Comparison of ENCODE assay signal across 25 cellular contexts in genomic region chr17:31428512-31428911, GRCh38. TPM values are rescaled to one million over a fixed set of nuclear protein-coding genes. Genes with fewer than 3 reads are reported as not detected.
DNase-seq lines count a peak whose midpoint lies in the region; ATAC-seq, FAIRE-seq and TF ChIP-seq lines count a peak whose summit lies in the region.
"Had no signal": no experiment of that assay in that cellular context is flagged by ENCODE, and none has a peak within 500 bp of the region (broad histone marks: within the 10 kb centered on the region; RNA-seq: fewer than 3 reads in every experiment).

No MANE protein-coding gene starts in this region.

- no peak overlapping the region for H3K4me2 ChIP-seq in K562 (ENCODE audit: insufficient read depth, low read length)
- H3K4me2 ChIP-seq: GM23338 had no signal

- BruUV-seq in K562 (replicated peaks; lab: Mats Ljungman, UMichigan) = no TSS peak

- H3K4me3 ChIP-seq in HEK293 (ENCODE audit: low read depth, low read length) (no peak overlapping the region), K562 (no peak overlapping the region), kidney (ENCODE audit: low read length in 2 of 2) (no peak overlapping the region)
- H3K4me3 ChIP-seq in CD8-positive, alpha-beta memory T cell (ENCODE audit: low read length) = no peak overlapping the region
- H3K4me3 ChIP-seq: GM12878, GM23338 had no signal

- H3K36me3 ChIP-seq in HEK293 (ENCODE audit: control insufficient read depth in 2 of 2, insufficient read depth in 1 of 2, low read length in 2 of 2) (no peaks in the 10 kb centered on the region), K562 (ENCODE audit: control insufficient read depth, insufficient read depth, low read length) (no peaks in the 10 kb centered on the region), kidney (ENCODE audit: control insufficient read depth in 1 of 2, insufficient read depth in 2 of 2, low read length in 2 of 2) (no peaks in the 10 kb centered on the region)
- H3K36me3 ChIP-seq in CD8-positive, alpha-beta memory T cell (ENCODE audit: insufficient read depth, low read length) = no peaks in the 10 kb centered on the region
- H3K36me3 ChIP-seq: BE2C had no signal

- peaks cover 5% of the 10 kb centered on the region; the same call in 1 of the 2 replicates for H4K20me1 ChIP-seq in K562 (replicated peaks; ENCODE audit: control insufficient read depth, insufficient read depth, low read length)

- CTCF ChIA-PET in HEK293 (lab: Yijun Ruan, JAX) (no interaction called here), K562 (lab: Yijun Ruan, JAX; ENCODE audit: low intra/inter-chr PET ratio) (no interaction called here)
- CTCF ChIA-PET in CD8-positive, alpha-beta memory T cell (lab: Charles Lee) = no interaction called here
- CTCF ChIA-PET in activated naive CD4-positive, alpha-beta T cell treated with anti-CD3 and anti-CD28 coated beads for 36 hours (lab: Charles Lee) = interaction anchor here (0.5 kb wide), 1 partner anchor 91 kb away, joined by 3 read pairs; no protein-coding TSS in a partner anchor

- in situ Hi-C loops in K562 (cut with MboI) = no loop called here

- no peak for TF ChIP-seq EP300 in K562 (IDR thresholded peaks at IDR 0.05; ENCODE audit: low read length)

- POLR2A ChIA-PET in HEK293 (lab: Yijun Ruan, JAX) (no interaction called here), K562 (lab: Yijun Ruan, JAX) (interaction anchor here (0.6 to 0.9 kb wide), 2 partner anchors 94 to 467 kb away, joined by 3 read pairs; no protein-coding TSS in a partner anchor)
- POLR2A ChIA-PET in CD8-positive, alpha-beta memory T cell (lab: Charles Lee) = no interaction called here

- TF ChIP-seq RAD21 in K562 (CRISPR knock-in tag; conservative IDR thresholded peaks at IDR 0.05 in 1 of 2, IDR thresholded peaks at IDR 0.05 in 1 of 2) = no peak

- peaks cover 7 to 11% (median 10%) of the 10 kb centered on the region in 3 donors for H3K4me1 Mint-ChIP-seq in CD8-positive, alpha-beta memory T cell
- H3K4me1 Mint-ChIP-seq in activated naive CD4-positive, alpha-beta T cell treated with anti-CD3 and anti-CD28 coated beads for 36 hours (ENCODE audit: low read depth) = peaks cover 9% of the 10 kb centered on the region
- peaks cover 18% of the 10 kb centered on the region for H3K4me1 Mint-ChIP-seq in stimulated activated memory B cell treated with anti-CD40 and anti-IgM and Interleukin-4, amounts not matched to agents 10 μg/mL and 1 μg/mL and 100 μg/mL, for 72 hours

- whole genome bisulfite sequencing in K562 (ENCODE audit: insufficient coverage, low coverage, missing lambda C conversion rate) = 17% methylated on average over 4 of the region's 4 CpGs

- H3K9me3 ChIP-seq in HEK293 (ENCODE audit: control insufficient read depth, insufficient read depth, low read depth, low read length) = no peaks in the 10 kb centered on the region
- H3K9me3 ChIP-seq in K562 (replicated peaks; ENCODE audit: control insufficient read depth, insufficient read depth, low read depth, low read length) = no peaks in the 10 kb centered on the region
- no peaks in the 10 kb centered on the region for H3K9me3 ChIP-seq in kidney (ENCODE audit: control insufficient read depth in 1 of 2, low read length in 2 of 2)
- H3K9me3 ChIP-seq in CD8-positive, alpha-beta memory T cell (ENCODE audit: low read length) = no peaks in the 10 kb centered on the region
- H3K9me3 ChIP-seq: BE2C had no signal

- H3K9ac ChIP-seq in K562 (ENCODE audit: insufficient read depth in 1 of 2, low read depth in 2 of 2, low read length in 2 of 2) = no peak overlapping the region
- H3K9ac ChIP-seq in kidney (ENCODE audit: low read length in 2 of 2) = no peak overlapping the region

- H3K9me3 Mint-ChIP-seq in CD8-positive, alpha-beta memory T cell = peaks cover under 1 to 4% (median 2%) of the 10 kb centered on the region in 5 donors
- peaks cover 2% of the 10 kb centered on the region for H3K9me3 Mint-ChIP-seq in activated naive CD4-positive, alpha-beta T cell treated with anti-CD3 and anti-CD28 coated beads for 36 hours
- H3K9me3 Mint-ChIP-seq in stimulated activated memory B cell treated with anti-CD40 and anti-IgM and Interleukin-4, amounts not matched to agents 10 μg/mL and 1 μg/mL and 100 μg/mL, for 72 hours = peaks cover 7% of the 10 kb centered on the region
- H3K9me3 Mint-ChIP-seq: GM23338 had no signal

- intact Hi-C loops in K562 (cut with micrococcal nuclease) (no loop called here), kidney (cut with DNase I) (no loop called here)
- intact Hi-C loops in activated naive CD4-positive, alpha-beta T cell treated with anti-CD3 and anti-CD28 coated beads for 36 hours (cut with micrococcal nuclease) = no loop called here

- TF ChIP-seq CTCF in HEK293 (tag by site-specific recombination; IDR thresholded peaks at IDR 0.05) (no peak), K562 (IDR thresholded peaks at IDR 0.05 in 2 of 3, conservative IDR thresholded peaks at IDR 0.05 in 1 of 3; ENCODE audit: insufficient read depth in 2 of 3, low read depth in 1 of 3, low read length in 3 of 3) (no peak), kidney (IDR thresholded peaks at IDR 0.05; ENCODE audit: borderline replicate concordance, extremely low read depth, insufficient read depth) (no peak)

- no peak overlapping the region for H3K27ac Mint-ChIP-seq in CD8-positive, alpha-beta memory T cell
- no peak overlapping the region for H3K27ac Mint-ChIP-seq in activated naive CD4-positive, alpha-beta T cell treated with anti-CD3 and anti-CD28 coated beads for 36 hours
- H3K27ac Mint-ChIP-seq in stimulated activated memory B cell treated with anti-CD40 and anti-IgM and Interleukin-4, amounts not matched to agents 10 μg/mL and 1 μg/mL and 100 μg/mL, for 72 hours = no peak overlapping the region
- H3K27ac Mint-ChIP-seq: CD14-positive monocyte; CD4-positive, alpha-beta memory T cell; GM23338 had no signal

- peaks cover 0 to 6% (median 0%) of the 10 kb centered on the region in 3 donors for H3K36me3 Mint-ChIP-seq in CD8-positive, alpha-beta memory T cell
- H3K36me3 Mint-ChIP-seq in activated naive CD4-positive, alpha-beta T cell treated with anti-CD3 and anti-CD28 coated beads for 36 hours (ENCODE audit: low read depth) = no peaks in the 10 kb centered on the region
- H3K36me3 Mint-ChIP-seq in stimulated activated memory B cell treated with anti-CD40 and anti-IgM and Interleukin-4, amounts not matched to agents 10 μg/mL and 1 μg/mL and 100 μg/mL, for 72 hours = peaks cover 5% of the 10 kb centered on the region
- H3K36me3 Mint-ChIP-seq: CD14-positive monocyte; CD4-positive, alpha-beta memory T cell had no signal

- no peak overlapping the region for H2AFZ ChIP-seq in K562 (ENCODE audit: low read depth, low read length)
- H2AFZ ChIP-seq: GM23338 had no signal

- no peak for ATAC-seq in K562
- ATAC-seq in stimulated activated memory B cell treated with anti-CD40 and anti-IgM and Interleukin-4, amounts not matched to agents 10 μg/mL and 1 μg/mL and 100 μg/mL, for 72 hours = no peak
- ATAC-seq: GM12878, GM23338, HCT116 had no signal

- no peaks in the 10 kb centered on the region for H3K9me1 ChIP-seq in K562 (ENCODE audit: control insufficient read depth, insufficient read depth, low read length)

- H3K4me1 ChIP-seq in HEK293 (ENCODE audit: control insufficient read depth, insufficient read depth, low read length) (no peaks in the 10 kb centered on the region), K562 (replicated peaks in 1 of 2; ENCODE audit: control insufficient read depth in 2 of 2, insufficient read depth in 2 of 2, low read length in 2 of 2) (peaks cover 0 to 11% of the 10 kb centered on the region in 2 experiments; a peak in 2 of 5 replicates), kidney (ENCODE audit: control insufficient read depth in 1 of 2, insufficient read depth in 1 of 2, low read depth in 1 of 2, low read length in 2 of 2) (no peaks in the 10 kb centered on the region)
- H3K4me1 ChIP-seq in CD8-positive, alpha-beta memory T cell (ENCODE audit: insufficient read depth, low read length) = peaks cover 12% of the 10 kb centered on the region

- DNase-seq in K562 (ENCODE audit: extremely low read depth in 1 of 4, low spot score in 3 of 4) (no peak), kidney (peak; percentile 21), T-helper 2 cell (no peak)
- no peak for DNase-seq in CD8-positive, alpha-beta memory T cell
- no peak for DNase-seq in activated naive CD4-positive, alpha-beta T cell treated with anti-CD3 and anti-CD28 coated beads for 36 hours
- DNase-seq: ACHN; BE2C; CD4-positive, alpha-beta memory T cell; COR-L47; DMS 273 treated with DMSO at 0.1 percent for 48 hours; DMS53; DND-41; EL; H7; IMR-90; KBM-7 had no signal

- no peaks in the 10 kb centered on the region for H3K79me2 ChIP-seq in K562 (ENCODE audit: control insufficient read depth, insufficient read depth, low read length)

- no peak for FAIRE-seq in K562 (lab: Jason Lieb, UNC)
- FAIRE-seq in kidney (lab: Jason Lieb, UNC) = no peak
- FAIRE-seq: A204.1, GM12878, GM19239, HTR-8/SVneo had no signal

- H3K27me3 ChIP-seq in K562 (ENCODE audit: control insufficient read depth in 2 of 2, insufficient read depth in 2 of 2, low read length in 2 of 2) = peaks cover 25 to 55% of the 10 kb centered on the region in 2 experiments
- no peaks in the 10 kb centered on the region for H3K27me3 ChIP-seq in CD8-positive, alpha-beta memory T cell (ENCODE audit: insufficient read depth, low read length, poor library complexity, severe bottlenecking)
- H3K27me3 ChIP-seq: BE2C had no signal

- no peak for TF ChIP-seq POLR2A in K562 (conservative IDR thresholded peaks at IDR 0.05)

- H3K27me3 Mint-ChIP-seq in CD8-positive, alpha-beta memory T cell = peaks cover 16 to 38% of the 10 kb centered on the region in 2 donors
- no peaks in the 10 kb centered on the region for H3K27me3 Mint-ChIP-seq in activated naive CD4-positive, alpha-beta T cell treated with anti-CD3 and anti-CD28 coated beads for 36 hours (ENCODE audit: low read depth)
- H3K27me3 Mint-ChIP-seq in stimulated activated memory B cell treated with anti-CD40 and anti-IgM and Interleukin-4, amounts not matched to agents 10 μg/mL and 1 μg/mL and 100 μg/mL, for 72 hours = peaks cover 79% of the 10 kb centered on the region

- H3K4me3 Mint-ChIP-seq in CD8-positive, alpha-beta memory T cell = no peak overlapping the region
- H3K4me3 Mint-ChIP-seq in activated naive CD4-positive, alpha-beta T cell treated with anti-CD3 and anti-CD28 coated beads for 36 hours = no peak overlapping the region
- no peak overlapping the region for H3K4me3 Mint-ChIP-seq in stimulated activated memory B cell treated with anti-CD40 and anti-IgM and Interleukin-4, amounts not matched to agents 10 μg/mL and 1 μg/mL and 100 μg/mL, for 72 hours
- H3K4me3 Mint-ChIP-seq: CD14-positive monocyte; CD4-positive, alpha-beta memory T cell; GM23338 had no signal

- no peak overlapping the region for H3K27ac ChIP-seq in HEK293 (ENCODE audit: extremely low read depth, low read depth, low read length)
- no peak overlapping the region for H3K27ac ChIP-seq in K562 (ENCODE audit: extremely low read depth, low read depth, low read length)
- H3K27ac ChIP-seq in kidney (ENCODE audit: low read depth in 2 of 2, low read length in 2 of 2) = no peak overlapping the region
- H3K27ac ChIP-seq in CD8-positive, alpha-beta memory T cell (ENCODE audit: low read depth, low read length) = no peak overlapping the region

RNA-seq across cellular contexts. Expression of gene RAB11FIP4, which starts 37.0 kb away (rescaled TPM):
- 9.2 and 21.1 TPM in 2 replicates for total RNA-seq in K562 (2011; cell fraction: chromatin; rRNA removed; ENCODE audit: low replicate concordance)
- 12.4 and 14.0 TPM in 2 replicates for total RNA-seq in K562 (2011; cell fraction: nucleolus; rRNA removed)
- 9.8 and 10.8 TPM in 2 replicates for total RNA-seq in K562 (2011; cell fraction: nucleoplasm; rRNA removed)
- total RNA-seq in K562 (2014; rRNA removed) (14.2 and 16.6 TPM in 2 replicates), K562 (2014; rRNA removed; fragmentation: Illumina TruSeq; extraction: Trizol) (5.8 and 7.0 TPM in 2 replicates), K562 (2015; rRNA removed; fragmentation: Illumina TruSeq; extraction: Trizol) (9.8 and 11.5 TPM in 2 replicates), K562 (2021) (12.0 and 12.3 TPM in 2 replicates), kidney (32.5 TPM)
- polyA plus RNA-seq in K562 (2011; rRNA removed) (6.2 and 10.5 TPM in 2 replicates), K562 (2014; fragmentation: Illumina TruSeq; extraction: Trizol) (8.1 and 8.9 TPM in 2 replicates), K562 (2014; fragmentation: Nextera tagmentation; extraction: Ambion mirVana) (under 1 TPM; 0.62 to 0.66 TPM), K562 (2014; rRNA removed) (7.9 TPM in 2 replicates), kidney (ENCODE audit: insufficient read depth, low read depth, low replicate concordance) (10.0 TPM)
- polyA plus RNA-seq in K562 (2011; cell fraction: cytosol; rRNA removed) = 5.7 and 10.3 TPM in 2 replicates
- polyA plus RNA-seq in K562 (2011; cell fraction: nucleus; rRNA removed) = 8.2 and 16.3 TPM in 2 replicates
- polyA plus RNA-seq in K562 (2012) = 8.3 and 12.2 TPM in 2 replicates
- 13.4 and 22.4 TPM in 2 replicates for polyA minus RNA-seq in K562 (2011; rRNA and poly(A)+ RNA removed)
- polyA minus RNA-seq in K562 (2011; cell fraction: cytosol; rRNA and poly(A)+ RNA removed) = 5.8 and 12.3 TPM in 2 replicates
- 9.4 and 11.8 TPM in 2 replicates for polyA minus RNA-seq in K562 (2011; cell fraction: nucleus; rRNA and poly(A)+ RNA removed)
- 10 to 100 TPM; 15.1 to 17.4 TPM for total RNA-seq in CD8-positive, alpha-beta memory T cell
- polyA plus RNA-seq in CD8-positive, alpha-beta memory T cell = 26.8 TPM
- 10 to 100 TPM; 31.3 to 33.1 TPM for total RNA-seq in activated naive CD4-positive, alpha-beta T cell treated with anti-CD3 and anti-CD28 coated beads for 36 hours

Comparison
In these comparisons a context has a peak if more than half of its experiments do, and no peak if none do; other contexts are left out.
1. Of the 44 proteins assayed by ChIP-seq in both K562 and HEK293: peak only in K562: ZNF24; only in HEK293: none; in both: none; in neither: 43.